9 cellular contexts compared by ENCODE assay signal in genomic region chr4:145732416-145732815, GRCh38. TPM values are rescaled to one million over a fixed set of nuclear protein-coding genes. Genes with fewer than 3 reads are reported as not detected.
A peak's percentile ranks its signal among the peaks of the same experiment; 100 is the strongest.
DNase-seq lines count a peak whose midpoint lies in the region; ATAC-seq and TF ChIP-seq lines count a peak whose summit lies in the region.
"Had no signal": no experiment of that assay in that cellular context is flagged by ENCODE, and none has a peak within 500 bp of the region (broad histone marks: within the 10 kb centered on the region; RNA-seq: fewer than 3 reads in every experiment).

No MANE protein-coding gene starts in this region.

- H3K9ac ChIP-seq in HUES48 (ENCODE audit: low read depth, low read length) = peak overlapping the region; percentile 70
- H3K9ac ChIP-seq in mucosa of stomach (ENCODE audit: low read length) = peak overlapping the region; percentile 77

- no peaks in the 10 kb centered on the region for H3K9me3 ChIP-seq in HUES48 (ENCODE audit: control insufficient read depth, insufficient read depth, low read length)
- no peaks in the 10 kb centered on the region for H3K9me3 ChIP-seq in mucosa of stomach (ENCODE audit: control insufficient read depth, low read length)

- no peaks in the 10 kb centered on the region for H3K36me3 ChIP-seq in HUES48 (ENCODE audit: control insufficient read depth, insufficient read depth, low read length)
- no peaks in the 10 kb centered on the region for H3K36me3 ChIP-seq in mucosa of stomach (ENCODE audit: control insufficient read depth, insufficient read depth, low read length)

- peak overlapping the region; percentile 96 for H3K27ac ChIP-seq in HUES48 (ENCODE audit: low read depth, low read length)

- no peak for TF ChIP-seq CTCF in cardiac fibroblast (IDR thresholded peaks at IDR 0.05; ENCODE audit: low read depth, low read length)

- peak overlapping the region; percentile 62 for H3K4me3 ChIP-seq in HUES48 (ENCODE audit: low read depth, low read length)
- peak overlapping the region; percentile 35 to 47 for H3K4me3 ChIP-seq in cardiac fibroblast (replicated peaks in 1 of 2; ENCODE audit: low read depth in 2 of 2, low read length in 2 of 2)
- peak overlapping the region; percentile 35 for H3K4me3 ChIP-seq in mucosa of stomach (ENCODE audit: low read length)

- H3K27me3 ChIP-seq in HUES48 (ENCODE audit: control insufficient read depth, insufficient read depth, low read length) (no peaks in the 10 kb centered on the region), mucosa of stomach (ENCODE audit: control insufficient read depth, insufficient read depth, low read length) (no peaks in the 10 kb centered on the region)

- H3K4me1 ChIP-seq in HUES48 (ENCODE audit: control insufficient read depth, insufficient read depth, low read length) = peaks cover 28% of the 10 kb centered on the region
- H3K4me1 ChIP-seq in mucosa of stomach (ENCODE audit: control insufficient read depth, insufficient read depth, low read length) = peaks cover 52% of the 10 kb centered on the region

- ATAC-seq in HG02588 (IDR thresholded peaks at IDR 0.05; ENCODE audit: unreplicated experiment) (no peak), GM21526 (IDR thresholded peaks at IDR 0.05; ENCODE audit: low FRiP score, unreplicated experiment) (no peak)

- DNase-seq in A172 (ENCODE audit: low spot score) (peak; percentile 7), cardiac fibroblast (ENCODE audit: low read depth in 2 of 2) (no peak), GOT3 (lab: John Stamatoyannopoulos, UW) (no peak), COLO829 (ENCODE audit: low spot score) (no peak)

RNA-seq across cellular contexts. Expression of gene C4orf51, which starts 52.5 kb away (rescaled TPM):
- total RNA-seq in A172 (2014; rRNA removed; shearing (Covaris generic)) = not detected in 2 replicates
- total RNA-seq: glomerular endothelial cell had no signal
